ENCODE assay signal across 8 cellular contexts in the genomic region with DNA sequence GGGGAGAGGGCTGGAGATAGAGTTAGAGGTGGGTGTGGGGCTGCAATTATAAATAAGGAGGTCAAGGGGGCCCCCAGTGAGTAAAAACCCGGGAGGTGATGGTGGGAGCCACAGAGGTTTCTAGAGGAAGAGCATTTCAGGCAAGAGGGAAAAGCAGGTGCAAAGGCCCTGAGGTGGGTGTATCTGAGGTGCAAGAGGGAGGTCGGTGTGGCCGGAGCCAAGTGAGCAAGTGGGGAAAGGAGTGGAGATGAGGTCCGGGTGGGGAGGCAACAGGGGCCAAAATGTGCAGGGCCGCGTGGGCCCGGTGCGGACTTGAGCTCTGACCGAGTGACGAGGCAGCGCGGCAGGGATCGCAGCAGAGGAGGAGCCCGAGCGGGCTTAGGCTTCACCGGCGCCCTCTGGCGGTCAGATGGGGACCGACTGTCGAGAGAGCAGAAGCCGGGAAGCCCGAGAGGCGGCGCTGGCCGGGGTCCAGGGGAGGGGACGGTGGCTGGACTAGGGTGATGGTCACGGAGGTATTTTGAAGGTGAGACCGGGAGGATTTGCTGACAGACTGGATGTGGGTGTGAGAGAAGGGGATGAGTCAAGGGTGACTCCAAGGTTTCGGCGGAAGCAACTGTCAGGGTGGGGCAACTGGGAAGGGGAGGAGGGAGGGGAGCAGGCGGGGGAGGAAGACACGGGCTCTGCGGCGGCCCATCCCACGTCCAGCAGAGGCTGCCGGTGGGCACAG. TPM values are rescaled to one million over a fixed set of nuclear protein-coding genes. Genes with fewer than 3 reads are reported as not detected.
DNase-seq lines count a peak whose midpoint lies in the region; ATAC-seq and TF ChIP-seq lines count a peak whose summit lies in the region.

No MANE protein-coding gene starts in this region.

- TF ChIP-seq POLR2A in lower leg skin (IDR thresholded peaks at IDR 0.05) = no peak

- H3K27ac ChIP-seq in duodenal mucosa (ENCODE audit: low read depth, low read length) = no peak overlapping the region

- CTCF ChIA-PET in BJ (lab: Yijun Ruan, JAX) = interaction anchor here (0.7 to 11.5 kb wide), 23 partner anchors 11 to 328 kb away, joined by 3 to 226 read pairs (median 5); partner anchors contain the start of genes FAM83E, KDELR1, RPL18 and SPHK2

- H3K36me3 ChIP-seq in BJ (ENCODE audit: control insufficient read depth, insufficient read depth, low read length) (no peaks in the 10 kb centered on the region), duodenal mucosa (ENCODE audit: control insufficient read depth in 1 of 2, insufficient read depth in 2 of 2, low read length in 2 of 2) (no peaks in the 10 kb centered on the region)

- DNase-seq in BJ (ENCODE audit: low read depth) (no peak), HFFc6 (peak; percentile 68), NCI-H748 (lab: John Stamatoyannopoulos, UW; ENCODE audit: unreplicated experiment) (peak; percentile 89), lower leg skin (ENCODE audit: low spot score in 2 of 2) (peak; percentile 83 to 98)
- peak; percentile 91 to 92 for DNase-seq in activated CD4-positive, alpha-beta T cell treated with anti-CD3 and anti-CD28 coated beads, Interleukin-2, amount 50 U/mL, for 48 hours
- peak; percentile 73 to 84 for DNase-seq in stimulated activated CD4-positive, alpha-beta T cell treated with anti-CD3 and anti-CD28 coated beads, Interleukin-4, amount 100 ng/mL, for 4 hours

- H3K36me3 Mint-ChIP-seq in HFFc6 (ENCODE audit: low read depth) = no peaks in the 10 kb centered on the region

- H3K9ac ChIP-seq in duodenal mucosa (ENCODE audit: low read depth in 1 of 2, low read length in 2 of 2) = peak overlapping the region; percentile 49 to 63

- H3K4me3 ChIP-seq in BJ (ENCODE audit: low read depth, low read length) = peak overlapping the region; percentile 47
- H3K4me3 ChIP-seq in duodenal mucosa (ENCODE audit: low read depth in 1 of 2, low read length in 2 of 2) = peak overlapping the region; percentile 51 to 68
- H3K4me3 ChIP-seq in lower leg skin (ENCODE audit: low read depth, poor library complexity, severe bottlenecking) = no peak overlapping the region

- H3K4me1 Mint-ChIP-seq in HFFc6 (ENCODE audit: low read depth) = peaks cover 22% of the 10 kb centered on the region

- 3 to 4% methylated on average over 35 to 36 of the region's 36 CpGs for WGBS in lower leg skin, 2 donors

- intact Hi-C loops in lower leg skin (cut with DNase I; ENCODE audit: low total_unique reads) = loop anchor here (5.0 to 10.0 kb wide), 2 partner anchors 87 to 264 kb away; partner anchors contain the start of gene EMP3

- H3K4me1 ChIP-seq in duodenal mucosa (ENCODE audit: control insufficient read depth in 1 of 2, insufficient read depth in 2 of 2, low read length in 2 of 2) = peaks cover 6 to 7% of the 10 kb centered on the region in 2 donors

- peak; percentile 99 for TF ChIP-seq CTCF in BJ (IDR thresholded peaks at IDR 0.05; ENCODE audit: insufficient read depth, low read depth, low read length)
- peak; percentile 95 for TF ChIP-seq CTCF in HFFc6 (IDR thresholded peaks at IDR 0.05)
- peak in 2 of 3 donors; percentile 45 to 94 for TF ChIP-seq CTCF in lower leg skin (IDR thresholded peaks at IDR 0.05)

- ATAC-seq in HG02970 (IDR thresholded peaks at IDR 0.05; ENCODE audit: low FRiP score, unreplicated experiment) = no peak

- H3K27me3 Mint-ChIP-seq in HFFc6 (ENCODE audit: insufficient read depth) = peaks cover 4% of the 10 kb centered on the region

- POLR2A ChIA-PET in BJ (lab: Charles Lee) = no interaction called here

- peak overlapping the region; percentile 61 for H3K27ac Mint-ChIP-seq in HFFc6

- H3K9me3 ChIP-seq in duodenal mucosa (ENCODE audit: control insufficient read depth in 1 of 2, low read length in 2 of 2) = no peaks in the 10 kb centered on the region

- H3K27me3 ChIP-seq in BJ (ENCODE audit: control insufficient read depth, insufficient read depth, low read length) (no peaks in the 10 kb centered on the region), duodenal mucosa (ENCODE audit: control insufficient read depth in 1 of 2, insufficient read depth in 2 of 2, low read length in 2 of 2) (no peaks in the 10 kb centered on the region)

- no peaks in the 10 kb centered on the region for H3K9me3 Mint-ChIP-seq in HFFc6

- peak overlapping the region; percentile 82 for H3K4me3 Mint-ChIP-seq in HFFc6

RNA-seq across cellular contexts. Expression of gene SPACA4, which starts 17.7 kb away (rescaled TPM):
- not detected in 2 replicates for polyA plus RNA-seq in BJ (2011; rRNA removed)
- not detected in 2 replicates for polyA minus RNA-seq in BJ (2011; rRNA and poly(A)+ RNA removed)
- total RNA-seq in HFFc6 (2021; fragmentation: NEBNext Ultra II Directional; extraction: Animal tissue kit (Norgen Biotek cat#: 25700)) = not detected
- 1 to 10 TPM in 2 of 4 donors, not detected in 2; 1.7 to 2.1 TPM for total RNA-seq in lower leg skin

RNA-seq across cellular contexts. Expression of gene FAM83E, which starts 26.0 kb away (rescaled TPM):
- 0.16 TPM in 1 of 2 replicates, not detected in the other for polyA plus RNA-seq in BJ (2011; rRNA removed)
- not detected in 2 replicates for polyA minus RNA-seq in BJ (2011; rRNA and poly(A)+ RNA removed)
- total RNA-seq in HFFc6 (2021; fragmentation: NEBNext Ultra II Directional; extraction: Animal tissue kit (Norgen Biotek cat#: 25700)) = under 1 TPM; 0.23 to 0.99 (median 0.54) TPM
- 1 to 10 TPM in 2 of 4 donors, under 1 TPM in 2; 0.53 to 8.2 (median 3.8) TPM for total RNA-seq in lower leg skin

RNA-seq across cellular contexts. Expression of gene RPL18, which starts 30.1 kb away (rescaled TPM):
- 1,260 and 1,324 TPM in 2 replicates for polyA plus RNA-seq in BJ (2011; rRNA removed)
- 479 and 695 TPM in 2 replicates for polyA minus RNA-seq in BJ (2011; rRNA and poly(A)+ RNA removed)
- total RNA-seq in HFFc6 (2021; fragmentation: NEBNext Ultra II Directional; extraction: Animal tissue kit (Norgen Biotek cat#: 25700)) = 1,000 to 10,000 TPM; 1,359 to 1,448 (median 1,407) TPM
- 1,000 to 10,000 TPM; 3,252 to 5,828 (median 3,870) TPM for total RNA-seq in lower leg skin

RNA-seq across cellular contexts. Expression of gene SPHK2, which starts 30.5 kb away (rescaled TPM):
- polyA plus RNA-seq in BJ (2011; rRNA removed) = 5.6 and 9.2 TPM in 2 replicates
- polyA minus RNA-seq in BJ (2011; rRNA and poly(A)+ RNA removed) = 5.1 and 7.5 TPM in 2 replicates
- 10 to 100 TPM; 20.1 to 34.0 (median 23.4) TPM for total RNA-seq in HFFc6 (2021; fragmentation: NEBNext Ultra II Directional; extraction: Animal tissue kit (Norgen Biotek cat#: 25700))
- 1 to 10 TPM; 2.2 to 8.8 (median 6.1) TPM for total RNA-seq in lower leg skin

RNA-seq across cellular contexts. Expression of gene SULT2B1, which starts 36.9 kb away (rescaled TPM):
- 0.25 TPM in 1 of 2 replicates, not detected in the other for polyA plus RNA-seq in BJ (2011; rRNA removed)
- polyA minus RNA-seq in BJ (2011; rRNA and poly(A)+ RNA removed) = 0.28 TPM in 1 of 2 replicates, not detected in the other
- under 1 TPM in 1 of 6 experiments, not detected in 5; 0.33 TPM for total RNA-seq in HFFc6 (2021; fragmentation: NEBNext Ultra II Directional; extraction: Animal tissue kit (Norgen Biotek cat#: 25700))
- 100 to 1,000 TPM; 119 to 191 (median 166) TPM for total RNA-seq in lower leg skin
